21 cellular contexts compared by ENCODE assay signal in the genomic region with DNA sequence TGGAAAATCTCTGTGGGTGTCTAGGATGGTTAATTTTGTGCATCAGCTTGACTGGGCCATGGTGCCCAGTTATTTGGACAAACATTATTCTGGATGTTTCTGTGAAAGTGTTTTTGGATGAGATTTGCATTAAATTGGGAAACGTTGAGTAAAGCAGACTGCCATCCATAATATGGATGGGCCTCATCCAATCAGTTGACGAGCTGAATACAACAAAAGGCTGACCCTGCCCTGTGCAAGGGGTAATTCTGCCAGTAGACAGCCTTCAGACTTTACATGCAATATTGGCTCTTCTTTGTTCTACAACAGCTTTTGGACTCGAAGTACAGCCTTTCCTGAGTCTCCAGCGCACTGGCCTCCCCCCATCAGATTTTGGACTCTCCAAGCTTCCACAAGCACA. TPM values are rescaled to one million over a fixed set of nuclear protein-coding genes. Genes with fewer than 3 reads are reported as not detected.
DNase-seq lines count a peak whose midpoint lies in the region; ATAC-seq and TF ChIP-seq lines count a peak whose summit lies in the region.
"Had no signal": no experiment of that assay in that cellular context is flagged by ENCODE, and none has a peak within 500 bp of the region (broad histone marks: within the 10 kb centered on the region; RNA-seq: fewer than 3 reads in every experiment).

No MANE protein-coding gene starts in this region.

- DNase-seq in activated T-helper 1 cell treated with anti-CD3 and anti-CD28 coated beads, Interleukin-12 subunit alpha, Interleukin-12 subunit beta, Interleukin-2, Interleukin-4 antibody, amounts not matched to agents 30 ng/mL and 10 ng/mL and 1 ng/mL, durations not matched to agents 14 hours and 24 hours and 36 hours (ENCODE audit: low spot score) = no peak
- DNase-seq in SIG-M5 treated with dmso at 0.1 percent for 504 hours (lab: John Stamatoyannopoulos, UW; ENCODE audit: unreplicated experiment) = no peak
- DNase-seq: ACHN; BE2C; C1 segment of cervical spinal cord; CD8-positive, alpha-beta T cell; COR-L47; DMS 273 treated with DMSO at 0.1 percent for 48 hours; DND-41; EL; HCEC 1CT; HFFc6 had no signal

- peak overlapping the region; percentile 33 for H3K4me3 Mint-ChIP-seq in activated T-helper 1 cell treated with anti-CD3 and anti-CD28 coated beads, Interleukin-12 subunit alpha, Interleukin-12 subunit beta, Interleukin-2, Interleukin-4 antibody, amounts not matched to agents 30 ng/mL and 10 ng/mL and 1 ng/mL, durations not matched to agents 14 hours and 24 hours and 36 hours
- H3K4me3 Mint-ChIP-seq in nephron = peak overlapping the region in 2 of 3 experiments; percentile 53 to 62
- no peak overlapping the region for H3K4me3 Mint-ChIP-seq in stimulated activated memory B cell treated with anti-CD40 and anti-IgM and Interleukin-4, amounts not matched to agents 10 μg/mL and 1 μg/mL and 100 μg/mL, for 72 hours
- H3K4me3 Mint-ChIP-seq: CD8-positive, alpha-beta T cell; HFFc6 had no signal

- H3K4me1 ChIP-seq in HEK293 (ENCODE audit: control insufficient read depth, insufficient read depth, low read length) = peaks cover 5% of the 10 kb centered on the region; the same call in 1 of the 2 replicates
- H3K4me1 ChIP-seq: BE2C had no signal

- no peaks in the 10 kb centered on the region for H3K9me3 Mint-ChIP-seq in activated T-helper 1 cell treated with anti-CD3 and anti-CD28 coated beads, Interleukin-12 subunit alpha, Interleukin-12 subunit beta, Interleukin-2, Interleukin-4 antibody, amounts not matched to agents 30 ng/mL and 10 ng/mL and 1 ng/mL, durations not matched to agents 14 hours and 24 hours and 36 hours
- peaks cover 2% of the 10 kb centered on the region for H3K9me3 Mint-ChIP-seq in nephron
- no peaks in the 10 kb centered on the region for H3K9me3 Mint-ChIP-seq in stimulated activated memory B cell treated with anti-CD40 and anti-IgM and Interleukin-4, amounts not matched to agents 10 μg/mL and 1 μg/mL and 100 μg/mL, for 72 hours
- H3K9me3 Mint-ChIP-seq: CD8-positive, alpha-beta T cell; GM23338 had no signal

- ATAC-seq in GM18519 (IDR thresholded peaks at IDR 0.05; ENCODE audit: low FRiP score, unreplicated experiment) (no peak), GM19395 (IDR thresholded peaks at IDR 0.05; ENCODE audit: unreplicated experiment) (no peak)
- ATAC-seq in stimulated activated memory B cell treated with anti-CD40 and anti-IgM and Interleukin-4, amounts not matched to agents 10 μg/mL and 1 μg/mL and 100 μg/mL, for 72 hours = no peak
- ATAC-seq: CD8-positive, alpha-beta T cell; GM12878; GM23338; HepG2 had no signal

- peaks cover 4% of the 10 kb centered on the region for H3K27me3 Mint-ChIP-seq in activated T-helper 1 cell treated with anti-CD3 and anti-CD28 coated beads, Interleukin-12 subunit alpha, Interleukin-12 subunit beta, Interleukin-2, Interleukin-4 antibody, amounts not matched to agents 30 ng/mL and 10 ng/mL and 1 ng/mL, durations not matched to agents 14 hours and 24 hours and 36 hours (ENCODE audit: insufficient read depth)
- H3K27me3 Mint-ChIP-seq in nephron (ENCODE audit: low read depth) = no peaks in the 10 kb centered on the region
- H3K27me3 Mint-ChIP-seq in stimulated activated memory B cell treated with anti-CD40 and anti-IgM and Interleukin-4, amounts not matched to agents 10 μg/mL and 1 μg/mL and 100 μg/mL, for 72 hours = peaks cover 12% of the 10 kb centered on the region

- H3K4me3 ChIP-seq in HEK293 (ENCODE audit: low read depth, low read length) = no peak overlapping the region
- H3K4me3 ChIP-seq: GM12878, GM23338 had no signal

- H3K36me3 ChIP-seq in HEK293 (ENCODE audit: control insufficient read depth in 2 of 2, insufficient read depth in 1 of 2, low read length in 2 of 2) = peaks cover under 1 to 5% of the 10 kb centered on the region in 2 experiments
- H3K36me3 ChIP-seq: BE2C had no signal

- H3K27ac Mint-ChIP-seq in activated T-helper 1 cell treated with anti-CD3 and anti-CD28 coated beads, Interleukin-12 subunit alpha, Interleukin-12 subunit beta, Interleukin-2, Interleukin-4 antibody, amounts not matched to agents 30 ng/mL and 10 ng/mL and 1 ng/mL, durations not matched to agents 14 hours and 24 hours and 36 hours = no peak overlapping the region
- no peak overlapping the region for H3K27ac Mint-ChIP-seq in nephron
- no peak overlapping the region for H3K27ac Mint-ChIP-seq in stimulated activated memory B cell treated with anti-CD40 and anti-IgM and Interleukin-4, amounts not matched to agents 10 μg/mL and 1 μg/mL and 100 μg/mL, for 72 hours
- H3K27ac Mint-ChIP-seq: CD8-positive, alpha-beta T cell; GM23338; HFFc6 had no signal

- intact Hi-C loops in activated T-helper 1 cell treated with anti-CD3 and anti-CD28 coated beads, Interleukin-12 subunit alpha, Interleukin-12 subunit beta, Interleukin-2, Interleukin-4 antibody, amounts not matched to agents 30 ng/mL and 10 ng/mL and 1 ng/mL, durations not matched to agents 14 hours and 24 hours and 36 hours (cut with micrococcal nuclease) = loop anchor here (5.0 kb wide), 1 partner anchor 1288 kb away; no protein-coding TSS in a partner anchor

- no peaks in the 10 kb centered on the region for H3K9me3 ChIP-seq in HEK293 (ENCODE audit: control insufficient read depth, insufficient read depth, low read depth, low read length)
- H3K9me3 ChIP-seq: BE2C had no signal

- peaks cover 4% of the 10 kb centered on the region for H3K36me3 Mint-ChIP-seq in activated T-helper 1 cell treated with anti-CD3 and anti-CD28 coated beads, Interleukin-12 subunit alpha, Interleukin-12 subunit beta, Interleukin-2, Interleukin-4 antibody, amounts not matched to agents 30 ng/mL and 10 ng/mL and 1 ng/mL, durations not matched to agents 14 hours and 24 hours and 36 hours (ENCODE audit: low read depth)
- H3K36me3 Mint-ChIP-seq in nephron (ENCODE audit: low read depth) = no peaks in the 10 kb centered on the region
- no peaks in the 10 kb centered on the region for H3K36me3 Mint-ChIP-seq in stimulated activated memory B cell treated with anti-CD40 and anti-IgM and Interleukin-4, amounts not matched to agents 10 μg/mL and 1 μg/mL and 100 μg/mL, for 72 hours

- no peak for TF ChIP-seq CTCF in HEK293 (tag by site-specific recombination; IDR thresholded peaks at IDR 0.05)
- no peak for TF ChIP-seq CTCF in nephron (IDR thresholded peaks at IDR 0.05; ENCODE audit: unreplicated experiment in 3 of 3)

- H3K4me1 Mint-ChIP-seq in activated T-helper 1 cell treated with anti-CD3 and anti-CD28 coated beads, Interleukin-12 subunit alpha, Interleukin-12 subunit beta, Interleukin-2, Interleukin-4 antibody, amounts not matched to agents 30 ng/mL and 10 ng/mL and 1 ng/mL, durations not matched to agents 14 hours and 24 hours and 36 hours (ENCODE audit: low read depth) = peaks cover 16% of the 10 kb centered on the region
- peaks cover 26% of the 10 kb centered on the region for H3K4me1 Mint-ChIP-seq in nephron
- H3K4me1 Mint-ChIP-seq in stimulated activated memory B cell treated with anti-CD40 and anti-IgM and Interleukin-4, amounts not matched to agents 10 μg/mL and 1 μg/mL and 100 μg/mL, for 72 hours = peaks cover 14% of the 10 kb centered on the region

- CTCF ChIA-PET in HEK293 (lab: Yijun Ruan, JAX) = interaction anchor here (0.6 kb wide), 3 partner anchors 24 to 1302 kb away, joined by 3 to 4 read pairs (median 4); no protein-coding TSS in a partner anchor

- POLR2A ChIA-PET in HEK293 (lab: Yijun Ruan, JAX) = no interaction called here

- no peak overlapping the region for H3K27ac ChIP-seq in HEK293 (ENCODE audit: extremely low read depth, low read depth, low read length)
- H3K27ac ChIP-seq: KMS-11 had no signal

TF ChIP-seq in HEK293, 187 proteins besides CTCF, POLR2A, EP300 and RAD21:
- TF ChIP-seq ZNF426 (tag by site-specific recombination; IDR thresholded peaks at IDR 0.05) = no peak
- TF ChIP-seq ZNF10 (tag by site-specific recombination; IDR thresholded peaks at IDR 0.05) = peak; percentile 94
- TF ChIP-seq ZNF155 (tag by site-specific recombination; IDR thresholded peaks at IDR 0.05) = no peak

RNA-seq across cellular contexts. Expression of gene CDKN3, which starts 1.5 kb away (rescaled TPM):
- 36.5 and 39.2 TPM in 2 replicates for total RNA-seq in activated T-helper 1 cell treated with anti-CD3 and anti-CD28 coated beads, Interleukin-12 subunit alpha, Interleukin-12 subunit beta, Interleukin-2, Interleukin-4 antibody, amounts not matched to agents 30 ng/mL and 10 ng/mL and 1 ng/mL, durations not matched to agents 14 hours and 24 hours and 36 hours

RNA-seq across cellular contexts. Expression of gene CNIH1, which starts 45.9 kb away (rescaled TPM):
- 105 and 109 TPM in 2 replicates for total RNA-seq in activated T-helper 1 cell treated with anti-CD3 and anti-CD28 coated beads, Interleukin-12 subunit alpha, Interleukin-12 subunit beta, Interleukin-2, Interleukin-4 antibody, amounts not matched to agents 30 ng/mL and 10 ng/mL and 1 ng/mL, durations not matched to agents 14 hours and 24 hours and 36 hours
